14 cellular contexts compared by ENCODE assay signal in genomic region chr15:98805434-98806274, GRCh38.
DNase-seq lines count a peak whose midpoint lies in the region; ATAC-seq and TF ChIP-seq lines count a peak whose summit lies in the region.
"Had no signal": no experiment of that assay in that cellular context is flagged by ENCODE, and none has a peak within 500 bp of the region (broad histone marks: within the 10 kb centered on the region; RNA-seq: fewer than 3 reads in every experiment).

No MANE protein-coding gene starts in this region.

- H4K12ac ChIP-seq in trophoblast cell (ENCODE audit: low read depth, low read length) = no peak overlapping the region

- peak overlapping the region; percentile 42 for H3K4ac ChIP-seq in trophoblast cell (ENCODE audit: low read depth, low read length)

- no peak overlapping the region for H3K18ac ChIP-seq in trophoblast cell (ENCODE audit: low read length)

- no peak overlapping the region for H3K4me2 ChIP-seq in trophoblast cell (ENCODE audit: low read length)

- no peak overlapping the region for H4K8ac ChIP-seq in trophoblast cell (ENCODE audit: low read depth, low read length)

- H2BK12ac ChIP-seq in trophoblast cell (ENCODE audit: low read length) = no peak overlapping the region

- H3K27ac ChIP-seq in colonic mucosa = peak overlapping the region; percentile 37
- H3K27ac ChIP-seq in trophoblast cell (ENCODE audit: low read depth, low read length) = no peak overlapping the region

- H3K36me3 ChIP-seq in colonic mucosa (no peaks in the 10 kb centered on the region), trophoblast cell (ENCODE audit: control insufficient read depth in 1 of 2, insufficient read depth in 2 of 2, low read length in 2 of 2) (no peaks in the 10 kb centered on the region)
- H3K36me3 ChIP-seq: vagina had no signal

- no peaks in the 10 kb centered on the region for H3K9me3 ChIP-seq in colonic mucosa
- peaks cover 1% of the 10 kb centered on the region for H3K9me3 ChIP-seq in trophoblast cell (ENCODE audit: insufficient read depth, low read depth, low read length)
- H3K9me3 ChIP-seq: vagina had no signal

- DNase-seq in LNCaP clone FGC (ENCODE audit: low read depth) (no peak), colonic mucosa (no peak), trophoblast cell (no peak), germinal center (ENCODE audit: low spot score) (no peak), D341Med (ENCODE audit: low spot score) (no peak)
- DNase-seq: activated CD4-positive, alpha-beta T cell treated with anti-CD3 and anti-CD28 coated beads for 36 hours; activated gamma-delta T cell; DMS79; mammary epithelial cell; NCI-H2227 treated with DMSO at 0.1 percent for 48 hours; Right ventricle myocardium superior had no signal

- intact Hi-C loops in colonic mucosa (cut with DNase I) = no loop called here

- H3K14ac ChIP-seq in trophoblast cell (ENCODE audit: low read length) = no peak overlapping the region

- H2AFZ ChIP-seq in trophoblast cell (ENCODE audit: insufficient read depth, low read length, poor library complexity) = no peak overlapping the region

- no peak overlapping the region for H2BK120ac ChIP-seq in trophoblast cell (ENCODE audit: insufficient read depth, low read length, poor library complexity)

- no peak overlapping the region for H2AK5ac ChIP-seq in trophoblast cell (ENCODE audit: low read length)

- no peak overlapping the region for H3K23ac ChIP-seq in trophoblast cell (ENCODE audit: low read length)

- peak; percentile 33; the same call in 1 of the 3 replicates for TF ChIP-seq CTCF in GM12872 (IDR thresholded peaks at IDR 0.05; ENCODE audit: insufficient read depth, low read depth, low read length)
- TF ChIP-seq CTCF in LNCaP clone FGC (IDR thresholded peaks at IDR 0.05; ENCODE audit: control insufficient read depth, extremely low read depth, insufficient read depth) = 0 out of 2 replicates have a peak, but pooled peaks have one; percentile 13
- TF ChIP-seq CTCF in colonic mucosa (IDR thresholded peaks at IDR 0.05) = peak; percentile 27

- H3K9ac ChIP-seq in colonic mucosa (ENCODE audit: low read depth in 2 of 2, low read length in 2 of 2) = peak overlapping the region in 1 of 2 donors; percentile 47
- no peak overlapping the region for H3K9ac ChIP-seq in trophoblast cell (ENCODE audit: low read length)

- H2BK5ac ChIP-seq in trophoblast cell (ENCODE audit: low read depth, low read length, poor library complexity) = no peak overlapping the region

- ATAC-seq in HG02678 (IDR thresholded peaks at IDR 0.05; ENCODE audit: unreplicated experiment) = no peak
- ATAC-seq: activated CD4-positive, alpha-beta T cell treated with anti-CD3 and anti-CD28 coated beads for 36 hours had no signal

- H3K79me1 ChIP-seq in trophoblast cell (ENCODE audit: low read length) = peaks cover 2% of the 10 kb centered on the region

- H3K4me3 ChIP-seq in LNCaP clone FGC (ENCODE audit: low read depth, low read length) = no peak overlapping the region
- no peak overlapping the region for H3K4me3 ChIP-seq in colonic mucosa
- H3K4me3 ChIP-seq in trophoblast cell (ENCODE audit: low read depth, low read length) = no peak overlapping the region
- H3K4me3 ChIP-seq: vagina had no signal

- H3K79me2 ChIP-seq in trophoblast cell (ENCODE audit: control insufficient read depth, insufficient read depth, low read length, poor library complexity) = peaks cover 14% of the 10 kb centered on the region

- H3K4me1 ChIP-seq in colonic mucosa = peaks cover 12% of the 10 kb centered on the region
- H3K4me1 ChIP-seq in trophoblast cell (ENCODE audit: control insufficient read depth in 1 of 2, insufficient read depth in 2 of 2, low read length in 2 of 2) = peaks cover 14 to 17% of the 10 kb centered on the region in 2 experiments

- H4K91ac ChIP-seq in trophoblast cell (ENCODE audit: low read depth, low read length) = no peak overlapping the region

- H3K27me3 ChIP-seq in colonic mucosa (no peaks in the 10 kb centered on the region), trophoblast cell (ENCODE audit: insufficient read depth, low read length) (no peaks in the 10 kb centered on the region)
- H3K27me3 ChIP-seq: vagina had no signal

- WGBS in trophoblast cell (ENCODE audit: extremely low coverage, insufficient coverage, insufficient read length) = no CpG with 5 or more reads among the region's 12 CpGs
